In the genomic region with DNA sequence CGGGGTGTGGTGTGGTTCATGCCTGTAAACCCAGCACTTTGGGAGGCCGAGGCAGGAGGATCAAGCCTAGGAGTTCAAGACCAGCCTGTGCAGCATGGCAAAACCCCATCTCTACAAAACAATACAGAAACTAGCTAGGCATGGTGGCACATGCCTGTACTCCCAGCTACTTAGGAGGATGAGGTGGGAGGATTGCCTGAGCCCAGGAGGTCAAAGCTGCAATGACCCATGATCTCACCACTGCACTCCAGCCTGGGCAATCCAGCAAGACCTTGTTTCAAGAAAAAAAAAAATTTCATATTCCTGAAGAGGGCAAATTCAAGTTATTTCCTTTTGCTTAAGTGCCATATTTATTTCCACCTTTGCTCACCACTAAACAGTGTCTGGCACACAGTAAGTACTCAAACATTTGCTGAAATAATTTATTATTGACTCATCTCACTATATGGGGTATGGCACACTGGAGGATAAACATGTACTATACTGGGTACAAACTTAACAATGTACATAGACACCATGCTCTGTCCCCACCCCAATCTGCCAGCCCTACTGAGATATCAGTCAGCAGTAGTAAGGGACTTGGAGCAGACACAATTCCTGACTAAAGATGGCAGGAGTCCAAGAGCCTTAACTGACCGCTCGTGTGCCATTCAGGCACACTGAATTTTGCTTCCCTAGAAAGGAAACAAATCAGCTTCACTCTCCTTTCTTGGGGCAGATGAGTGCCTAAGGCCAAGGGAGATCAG, we compare ENCODE assay signal across 11 cellular contexts. TPM values are rescaled to one million over a fixed set of nuclear protein-coding genes. Genes with fewer than 3 reads are reported as not detected.
DNase-seq lines count a peak whose midpoint lies in the region; ATAC-seq and TF ChIP-seq lines count a peak whose summit lies in the region.
"Had no signal": no experiment of that assay in that cellular context is flagged by ENCODE, and none has a peak within 500 bp of the region (broad histone marks: within the 10 kb centered on the region; RNA-seq: fewer than 3 reads in every experiment).

No MANE protein-coding gene starts in this region.

- H3K4me1 ChIP-seq in hepatocyte (ENCODE audit: insufficient read depth) = no peaks in the 10 kb centered on the region
- H3K4me1 ChIP-seq in thoracic aorta (ENCODE audit: control insufficient read depth in 1 of 2, low read depth in 2 of 2) = peaks cover 9 to 12% of the 10 kb centered on the region in 2 donors

- POLR2A ChIA-PET in T-cell (lab: Charles Lee) = no interaction called here

- H3K9me3 ChIP-seq in hepatocyte (ENCODE audit: low read depth) (no peaks in the 10 kb centered on the region), thoracic aorta (no peaks in the 10 kb centered on the region)

- no peak overlapping the region for H3K4me2 ChIP-seq in hepatocyte

- peak overlapping the region in 1 of 2 donors; percentile 45 for H3K27ac Mint-ChIP-seq in T-cell

- TF ChIP-seq CTCF in hepatocyte (IDR thresholded peaks at IDR 0.05; ENCODE audit: poor library complexity) (no peak), thoracic aorta (IDR thresholded peaks at IDR 0.05) (no peak)

- H3K4me3 ChIP-seq in hepatocyte (no peak overlapping the region), thoracic aorta (no peak overlapping the region)

- CTCF ChIA-PET in T-cell (lab: Charles Lee) = interaction anchor here in 1 of 2 donors (1.2 kb wide), 1 partner anchor 11 kb away, joined by 3 read pairs; no protein-coding TSS in a partner anchor

- H3K27me3 ChIP-seq in hepatocyte (no peaks in the 10 kb centered on the region), thoracic aorta (replicated peaks; ENCODE audit: insufficient read depth) (no peaks in the 10 kb centered on the region)

- H3K9me2 ChIP-seq in hepatocyte (replicated peaks; ENCODE audit: insufficient read depth) = no peaks in the 10 kb centered on the region

- no peak overlapping the region for H3K27ac ChIP-seq in hepatocyte
- H3K27ac ChIP-seq in thoracic aorta = peak overlapping the region; percentile 14 to 24

- peaks cover 34% of the 10 kb centered on the region for H3K36me3 Mint-ChIP-seq in T-cell

- H3K36me3 ChIP-seq in hepatocyte (replicated peaks; ENCODE audit: insufficient read depth, low read depth) (no peaks in the 10 kb centered on the region), thoracic aorta (peaks cover 20% of the 10 kb centered on the region)

- H4K20me1 ChIP-seq in hepatocyte (ENCODE audit: insufficient read depth, poor library complexity, severe bottlenecking) = no peaks in the 10 kb centered on the region

- H3K9me3 Mint-ChIP-seq in T-cell = no peaks in the 10 kb centered on the region

- ATAC-seq in thoracic aorta (ENCODE audit: insufficient number of reproducible peaks, low FRiP score, low read depth) (peak; percentile 51), HG02885 (IDR thresholded peaks at IDR 0.05; ENCODE audit: poor library complexity, unreplicated experiment) (no peak), HG03097 (IDR thresholded peaks at IDR 0.05; ENCODE audit: low FRiP score, unreplicated experiment) (no peak), T-cell (replicated peaks in 1 of 4) (no peak)

- WGBS in hepatocyte (ENCODE audit: low lambda C conversion rate, missing lambda C conversion rate) = 90% methylated on average over 4 of the region's 4 CpGs

- H3K27me3 Mint-ChIP-seq in T-cell = no peaks in the 10 kb centered on the region

- peaks cover 2% of the 10 kb centered on the region for H3K79me2 ChIP-seq in hepatocyte

- peak; percentile 2 for DNase-seq in NCI-H146 (lab: John Stamatoyannopoulos, UW)
- DNase-seq in NCI-H146 treated with DMSO at 0.1 percent for 48 hours (lab: John Stamatoyannopoulos, UW; ENCODE audit: unreplicated experiment) = no peak
- peak; percentile 39 for DNase-seq in amniotic epithelial cell (ENCODE audit: low read depth)
- peak; percentile 10 for DNase-seq in hepatocyte (ENCODE audit: low spot score)
- no peak for DNase-seq in thoracic aorta (ENCODE audit: low spot score)
- no peak for DNase-seq in T-cell
- DNase-seq: activated gamma-delta T cell treated with Interleukin-2 at 50 U/mL for 16 hours; stimulated activated CD4-positive, alpha-beta T cell treated with anti-CD3 and anti-CD28 coated beads, Interleukin-2, amount 100 ng/mL, for 48 hours had no signal

- no peak overlapping the region for H2AFZ ChIP-seq in hepatocyte

- H3K4me1 Mint-ChIP-seq in T-cell = peaks cover 5 to 18% (median 14%) of the 10 kb centered on the region in 3 donors

- no peak overlapping the region for H3K4me3 Mint-ChIP-seq in T-cell

RNA-seq across cellular contexts. Expression of gene MEAF6, which starts 15.5 kb away (rescaled TPM):
- total RNA-seq in hepatocyte (74.7 TPM in 2 replicates), thoracic aorta (10 to 100 TPM; 43.9 to 68.8 TPM), T-cell (10 to 100 TPM; 54.0 to 86.3 (median 84.9) TPM)
- 46.5 and 62.8 TPM in 2 replicates for polyA plus RNA-seq in hepatocyte

RNA-seq across cellular contexts. Expression of gene ZC3H12A, which starts 24.7 kb away (rescaled TPM):
- total RNA-seq in hepatocyte (30.8 and 30.9 TPM in 2 replicates), thoracic aorta (10 to 100 TPM; 22.1 to 32.4 TPM), T-cell (100 to 1,000 TPM in 2 of 5 donors, 10 to 100 TPM in 3; 49.5 to 131 (median 53.5) TPM)
- 46.2 and 54.9 TPM in 2 replicates for polyA plus RNA-seq in hepatocyte

RNA-seq across cellular contexts. Expression of gene SNIP1, which starts 55.0 kb away (rescaled TPM):
- 10.5 and 10.9 TPM in 2 replicates for total RNA-seq in hepatocyte
- polyA plus RNA-seq in hepatocyte = 6.5 and 8.0 TPM in 2 replicates
- 10 to 100 TPM; 12.3 to 26.2 TPM for total RNA-seq in thoracic aorta
- total RNA-seq in T-cell = 10 to 100 TPM; 32.5 to 48.0 (median 39.9) TPM

RNA-seq across cellular contexts. Expression of gene DNALI1, which starts 57.7 kb away (rescaled TPM):
- total RNA-seq in hepatocyte (11.5 TPM in 2 replicates), thoracic aorta (1 to 10 TPM; 2.6 to 6.5 TPM), T-cell (under 1 TPM in 3 of 5 donors, not detected in 2; 0.16 to 0.29 (median 0.23) TPM)
- polyA plus RNA-seq in hepatocyte = 33.1 and 38.8 TPM in 2 replicates
- total RNA-seq: OCI-LY7 had no signal

Comparison
In these comparisons a context has a peak if more than half of its experiments do, and no peak if none do; other contexts are left out.
1. DNase-seq: peak in NCI-H146 (single experiment), amniotic epithelial cell (single experiment) and hepatocyte (single experiment); none in NCI-H146 treated with DMSO at 0.1 percent for 48 hours (single experiment), thoracic aorta (single experiment) and T-cell (0 of 34).